Comparison of ENCODE assay signal across 8 cellular contexts in genomic region chr5:18745988-18746615, GRCh38.
DNase-seq lines count a peak whose midpoint lies in the region; ATAC-seq and TF ChIP-seq lines count a peak whose summit lies in the region.

No MANE protein-coding gene starts in this region.

- peak overlapping the region; percentile 19 for H3K4me3 ChIP-seq in HAP-1
- peak overlapping the region; percentile 7 for H3K4me3 ChIP-seq in astrocyte of the spinal cord (ENCODE audit: low read depth, low read length)
- peak overlapping the region; percentile 3 for H3K4me3 ChIP-seq in mucosa of stomach (ENCODE audit: low read length)

- in situ Hi-C loops in HAP-1 (cut with MboI; ENCODE audit: low sequenced_read_pairs): no loop called here
- in situ Hi-C loops in astrocyte of the spinal cord (cut with HindIII; ENCODE audit: low sequenced_read_pairs): no loop called here

- H3K9me3 ChIP-seq in HAP-1 (peaks cover 3% of the 10 kb centered on the region; the same call in 1 of the 2 replicates), mucosa of stomach (ENCODE audit: control insufficient read depth, low read length) (no peaks in the 10 kb centered on the region)

- ATAC-seq in GM18498 (IDR thresholded peaks at IDR 0.05; ENCODE audit: unreplicated experiment): peak; percentile 73
- peak; percentile 81 for ATAC-seq in SK-N-SH treated with all-trans-retinoic acid at 6 μM for 48 hours

- TF ChIP-seq CTCF in astrocyte of the spinal cord (IDR thresholded peaks at IDR 0.05; ENCODE audit: low read depth, low read length): no peak

- no peaks in the 10 kb centered on the region for H3K27me3 ChIP-seq in HAP-1 (ENCODE audit: low read depth)
- no peaks in the 10 kb centered on the region for H3K27me3 ChIP-seq in mucosa of stomach (ENCODE audit: control insufficient read depth, insufficient read depth, low read length)

- no peaks in the 10 kb centered on the region for H3K36me3 ChIP-seq in HAP-1 (replicated peaks)
- H3K36me3 ChIP-seq in mucosa of stomach (ENCODE audit: control insufficient read depth, insufficient read depth, low read length): no peaks in the 10 kb centered on the region

- H3K9ac ChIP-seq in mucosa of stomach (ENCODE audit: low read length): peak overlapping the region; percentile 38

- DNase-seq in HAP-1 (ENCODE audit: low spot score in 2 of 2) (peak; percentile 13 to 19), M059J (ENCODE audit: low read depth) (peak; percentile 89), astrocyte of the spinal cord (ENCODE audit: low read depth, low spot score) (peak; percentile 8), NCI-H446 (lab: John Stamatoyannopoulos, UW) (no peak), SK-N-DZ (ENCODE audit: low spot score) (no peak)

- peaks cover 8% of the 10 kb centered on the region for H3K4me1 ChIP-seq in HAP-1
- no peaks in the 10 kb centered on the region for H3K4me1 ChIP-seq in mucosa of stomach (ENCODE audit: control insufficient read depth, insufficient read depth, low read length)

TF ChIP-seq in SK-N-SH treated with all-trans-retinoic acid at 6 μM for 48 hours, 23 proteins besides CTCF, POLR2A, EP300 and RAD21:
- TF ChIP-seq ESRRG (CRISPR knock-in tag; IDR thresholded peaks at IDR 0.05): no peak
- TF ChIP-seq ISL1 (CRISPR knock-in tag; IDR thresholded peaks at IDR 0.05): no peak
- no peak for TF ChIP-seq RARB (CRISPR knock-in tag; IDR thresholded peaks at IDR 0.05)
- TF ChIP-seq BACH2 (CRISPR knock-in tag; IDR thresholded peaks at IDR 0.05; ENCODE audit: borderline replicate concordance): no peak
- TF ChIP-seq TCF4 (CRISPR knock-in tag; IDR thresholded peaks at IDR 0.05; ENCODE audit: borderline replicate concordance): no peak
- TF ChIP-seq ZNF8 (CRISPR knock-in tag; IDR thresholded peaks at IDR 0.05): no peak
- no peak for TF ChIP-seq CSDC2 (CRISPR knock-in tag; IDR thresholded peaks at IDR 0.05)
- TF ChIP-seq SNAI2 (CRISPR knock-in tag; IDR thresholded peaks at IDR 0.05): no peak
- no peak for TF ChIP-seq POU6F1 (CRISPR knock-in tag; IDR thresholded peaks at IDR 0.05; ENCODE audit: borderline replicate concordance, low read depth)
- no peak for TF ChIP-seq GLIS3 (CRISPR knock-in tag; IDR thresholded peaks at IDR 0.05)
- no peak for TF ChIP-seq PATZ1 (CRISPR knock-in tag; IDR thresholded peaks at IDR 0.05; ENCODE audit: borderline replicate concordance)
- TF ChIP-seq ZFP3 (CRISPR knock-in tag; IDR thresholded peaks at IDR 0.05): no peak
- TF ChIP-seq ZFP30 (CRISPR knock-in tag; IDR thresholded peaks at IDR 0.05): no peak
TF ChIP-seq in SK-N-SH treated with all-trans-retinoic acid at 6 μM for 48 hours: peak in this region for 0.

Comparison
In these comparisons a context has a peak if more than half of its experiments do, and no peak if none do; other contexts are left out.
1. DNase-seq: peak in HAP-1 (2 of 2), M059J (single experiment) and astrocyte of the spinal cord (single experiment); none in NCI-H446 (0 of 2) and SK-N-DZ (single experiment).
2. Peak in every context shown above with its lines, with median percentiles within 50 percentile points of each other: H3K4me3 ChIP-seq.